In the genomic region with DNA sequence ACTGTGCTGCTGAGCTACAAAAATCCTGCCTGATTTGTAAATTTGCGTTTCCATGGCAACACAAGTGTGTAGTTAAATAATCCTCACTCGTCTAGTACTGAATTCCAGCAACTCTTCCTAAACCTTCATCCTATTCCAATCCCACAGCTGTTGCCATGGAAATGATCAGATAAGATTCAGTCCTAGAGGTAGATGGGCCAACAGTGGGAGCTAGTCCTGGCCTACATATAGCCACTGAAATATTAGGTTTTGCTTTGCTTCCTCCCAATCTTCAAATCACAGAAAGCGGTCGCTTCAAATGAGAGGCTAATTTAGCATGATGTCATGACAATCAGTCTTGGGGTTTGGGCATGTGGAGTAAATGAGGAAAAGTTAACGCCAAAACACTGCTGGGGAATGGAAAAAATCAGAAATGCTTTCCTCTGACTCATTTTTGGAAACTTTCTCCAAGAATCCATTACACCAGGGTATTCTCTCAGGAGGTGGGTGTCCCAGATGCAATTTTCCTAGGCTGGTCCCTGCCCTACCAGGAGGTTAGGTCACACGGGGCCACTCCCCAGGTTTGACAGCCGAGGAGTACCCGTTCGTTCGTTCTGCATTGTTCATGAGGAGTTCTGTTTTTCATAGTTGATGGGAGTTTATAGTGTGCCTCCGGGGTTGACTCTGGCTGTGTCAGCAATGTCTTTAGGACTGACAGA, we compare ENCODE assay signal across 10 cellular contexts.
DNase-seq lines count a peak whose midpoint lies in the region; TF ChIP-seq lines count a peak whose summit lies in the region.
"Had no signal": no experiment of that assay in that cellular context is flagged by ENCODE, and none has a peak within 500 bp of the region (broad histone marks: within the 10 kb centered on the region; RNA-seq: fewer than 3 reads in every experiment).

No MANE protein-coding gene starts in this region.

- no peaks in the 10 kb centered on the region for H3K27me3 ChIP-seq in skeletal muscle satellite cell (ENCODE audit: control insufficient read depth, insufficient read depth, low read length)
- H3K27me3 ChIP-seq: SJCRH30 had no signal

- peak overlapping the region; percentile 70 for H3K4me2 ChIP-seq in skeletal muscle satellite cell (ENCODE audit: low read length)

- no peaks in the 10 kb centered on the region for H3K9me3 ChIP-seq in skeletal muscle satellite cell (replicated peaks; ENCODE audit: low read length)
- H3K9me3 ChIP-seq: SJCRH30 had no signal

- DNase-seq in Daoy (ENCODE audit: low read depth) (peak; percentile 44), astrocyte of the cerebellum (ENCODE audit: low read depth) (peak; percentile 79), inferior parietal cortex (ENCODE audit: extremely low spot score) (peak; percentile 66), HT-29 (ENCODE audit: low spot score) (no peak), HCEC 1CT (no peak), 8988T (no peak), NCI-H1048 (lab: John Stamatoyannopoulos, UW) (no peak)
- DNase-seq: activated CD8-positive, alpha-beta memory T cell treated with anti-CD3 and anti-CD28 coated beads, Interleukin-2, amount 50 U/mL, for 48 hours had no signal

- H3K4me1 ChIP-seq in skeletal muscle satellite cell (ENCODE audit: control insufficient read depth, insufficient read depth, low read length) = peaks cover 2% of the 10 kb centered on the region
- H3K4me1 ChIP-seq: SJCRH30 had no signal

- no peaks in the 10 kb centered on the region for H3K36me3 ChIP-seq in skeletal muscle satellite cell (ENCODE audit: insufficient read depth, low read length)
- H3K36me3 ChIP-seq: SJCRH30 had no signal

- no peak overlapping the region for H3K9ac ChIP-seq in skeletal muscle satellite cell (ENCODE audit: low read depth, low read length)

- H3K4me3 ChIP-seq in astrocyte of the cerebellum (ENCODE audit: low read depth, low read length) = no peak overlapping the region
- H3K4me3 ChIP-seq in skeletal muscle satellite cell (ENCODE audit: low read length) = peak overlapping the region; percentile 47
- H3K4me3 ChIP-seq: SJCRH30 had no signal

- in situ Hi-C loops in astrocyte of the cerebellum (cut with HindIII; ENCODE audit: low sequenced_read_pairs) = no loop called here

- TF ChIP-seq CTCF in astrocyte of the cerebellum (IDR thresholded peaks at IDR 0.05; ENCODE audit: low read depth, low read length, missing control alignments) = no peak

Comparison
In these comparisons a context has a peak if more than half of its experiments do, and no peak if none do; other contexts are left out.
1. DNase-seq: peak in Daoy (single experiment), astrocyte of the cerebellum (single experiment) and inferior parietal cortex (single experiment); none in HT-29 (single experiment), HCEC 1CT (single experiment), 8988T (single experiment) and NCI-H1048 (single experiment).